14 cellular contexts compared by ENCODE assay signal in genomic region chr11:19938866-19939265, GRCh38.
A peak's percentile ranks its signal among the peaks of the same experiment; 100 is the strongest.
DNase-seq lines count a peak whose midpoint lies in the region; ATAC-seq and TF ChIP-seq lines count a peak whose summit lies in the region.
"Had no signal": no experiment of that assay in that cellular context is flagged by ENCODE, and none has a peak within 500 bp of the region (broad histone marks: within the 10 kb centered on the region; RNA-seq: fewer than 3 reads in every experiment).

No MANE protein-coding gene starts in this region.

- DNase-seq in NCI-H2171 treated with DMSO at 0.1 percent for 48 hours (lab: John Stamatoyannopoulos, UW): peak; percentile 7
- DNase-seq in NCI-H2171 (lab: John Stamatoyannopoulos, UW): no peak
- DNase-seq in NCI-H774 (lab: John Stamatoyannopoulos, UW): peak; percentile 21
- no peak for DNase-seq in right cardiac atrium
- no peak for DNase-seq in NK-92 treated with Interleukin-12 subunit alpha and Interleukin-12 subunit beta, amount 100 ng/mL, for 24 hours (lab: John Stamatoyannopoulos, UW)
- DNase-seq in activated CD8-positive, alpha-beta memory T cell treated with anti-CD3 and anti-CD28 coated beads, Interleukin-2, amount 50 U/mL, for 48 hours: no peak
- DNase-seq: kidney, tibial artery had no signal

- H3K4me3 ChIP-seq in neutrophil (ENCODE audit: low read depth in 1 of 2, low read length in 1 of 2): peak overlapping the region in 1 of 2 experiments; percentile 7
- no peak overlapping the region for H3K4me3 ChIP-seq in right cardiac atrium (ENCODE audit: low read length)
- H3K4me3 ChIP-seq: cardiac muscle cell, psoas muscle, SK-N-MC, tibial artery had no signal

- peak overlapping the region; percentile 50 for H3K27ac ChIP-seq in neutrophil
- H3K27ac ChIP-seq in right cardiac atrium (ENCODE audit: low read length): no peak overlapping the region
- H3K27ac ChIP-seq: cardiac muscle cell, psoas muscle, SK-N-MC, VCaP had no signal

- H3K27me3 ChIP-seq in neutrophil (peaks cover 2% of the 10 kb centered on the region), right cardiac atrium (ENCODE audit: control insufficient read depth, insufficient read depth) (no peaks in the 10 kb centered on the region)
- H3K27me3 ChIP-seq: cardiac muscle cell, tibial artery had no signal

- peaks cover 45 to 58% of the 10 kb centered on the region in 2 experiments for H3K4me1 ChIP-seq in neutrophil (ENCODE audit: control insufficient read depth in 1 of 2, insufficient read depth in 1 of 2, low read depth in 1 of 2, low read length in 1 of 2)
- H3K4me1 ChIP-seq in right cardiac atrium (ENCODE audit: control insufficient read depth, insufficient read depth, low read length): no peaks in the 10 kb centered on the region
- H3K4me1 ChIP-seq: psoas muscle had no signal

- 80% methylated on average over 4 of the region's 4 CpGs for WGBS in right cardiac atrium

- TF ChIP-seq CTCF in neutrophil (IDR thresholded peaks at IDR 0.05): no peak

- H3K36me3 ChIP-seq in neutrophil: no peaks in the 10 kb centered on the region
- H3K36me3 ChIP-seq: cardiac muscle cell had no signal

- peak; percentile 33 for ATAC-seq in HG02678 (IDR thresholded peaks at IDR 0.05; ENCODE audit: unreplicated experiment)
- ATAC-seq in right cardiac atrium: no peak

- H3K9me3 ChIP-seq in neutrophil (no peaks in the 10 kb centered on the region), right cardiac atrium (ENCODE audit: control insufficient read depth, low read length) (no peaks in the 10 kb centered on the region)
- H3K9me3 ChIP-seq: psoas muscle, tibial artery had no signal

- intact Hi-C loops in right cardiac atrium (cut with DNase I): no loop called here

Comparison
In these comparisons a context has a peak if more than half of its experiments do, and no peak if none do; other contexts are left out.
1. DNase-seq: peak in NCI-H2171 treated with DMSO at 0.1 percent for 48 hours (single experiment) and NCI-H774 (single experiment); none in NCI-H2171 (single experiment), right cardiac atrium (0 of 3), NK-92 treated with Interleukin-12 subunit alpha and Interleukin-12 subunit beta, amount 100 ng/mL, for 24 hours (single experiment) and activated CD8-positive, alpha-beta memory T cell treated with anti-CD3 and anti-CD28 coated beads, Interleukin-2, amount 50 U/mL, for 48 hours (single experiment).